In genomic region chr19:8253678-8254077, GRCh38 we compare ENCODE assay signal across 16 cellular contexts.
"Had no signal": no experiment of that assay in that cellular context is flagged by ENCODE, and none has a peak within 500 bp of the region (broad histone marks: within the 10 kb centered on the region; RNA-seq: fewer than 3 reads in every experiment).

No MANE protein-coding gene starts in this region.

- H3K4me3 ChIP-seq: gastroesophageal sphincter, heart left ventricle, hepatocyte, left ventricle myocardium inferior, lower lobe of right lung, pancreas, right lobe of liver, suprapubic skin, transverse colon, upper lobe of right lung, uterus had no signal

- H3K36me3 Mint-ChIP-seq: natural killer cell had no signal

- H3K4me3 Mint-ChIP-seq: effector memory CD8-positive, alpha-beta T cell; natural killer cell; stimulated activated naive CD8-positive, alpha-beta T cell treated with anti-CD3 and anti-CD28 coated beads, Interleukin-15, amount 100 ng/mL, for 72 hours had no signal

- H3K27me3 ChIP-seq: foreskin keratinocyte, gastroesophageal sphincter, heart left ventricle, hepatocyte, pancreas, right lobe of liver, suprapubic skin, transverse colon, upper lobe of right lung, uterus had no signal

- H3K4me2 ChIP-seq: hepatocyte had no signal

- DNase-seq: cortex of kidney had no signal

- H3K27ac ChIP-seq: foreskin keratinocyte, gastroesophageal sphincter, heart left ventricle, hepatocyte, left ventricle myocardium inferior, lower lobe of right lung, pancreas, right lobe of liver, suprapubic skin, transverse colon, upper lobe of right lung, uterus had no signal

- H3K27me3 Mint-ChIP-seq: effector memory CD8-positive, alpha-beta T cell; stimulated activated naive CD8-positive, alpha-beta T cell treated with anti-CD3 and anti-CD28 coated beads, Interleukin-15, amount 100 ng/mL, for 72 hours had no signal

- H3K4me1 ChIP-seq: foreskin keratinocyte, transverse colon, upper lobe of right lung had no signal

- H2AFZ ChIP-seq: hepatocyte had no signal

- H3K79me2 ChIP-seq: hepatocyte had no signal

- H3K9me3 Mint-ChIP-seq: effector memory CD8-positive, alpha-beta T cell; natural killer cell had no signal

- H3K36me3 ChIP-seq: transverse colon, uterus had no signal

- H3K27ac Mint-ChIP-seq: effector memory CD8-positive, alpha-beta T cell; stimulated activated naive CD8-positive, alpha-beta T cell treated with anti-CD3 and anti-CD28 coated beads, Interleukin-15, amount 100 ng/mL, for 72 hours had no signal

- H3K9me3 ChIP-seq: gastroesophageal sphincter, heart left ventricle, left ventricle myocardium inferior, lower lobe of right lung, pancreas, right lobe of liver, suprapubic skin, transverse colon, upper lobe of right lung, uterus had no signal
